ENCODE assay signal across 21 cellular contexts in the genomic region with DNA sequence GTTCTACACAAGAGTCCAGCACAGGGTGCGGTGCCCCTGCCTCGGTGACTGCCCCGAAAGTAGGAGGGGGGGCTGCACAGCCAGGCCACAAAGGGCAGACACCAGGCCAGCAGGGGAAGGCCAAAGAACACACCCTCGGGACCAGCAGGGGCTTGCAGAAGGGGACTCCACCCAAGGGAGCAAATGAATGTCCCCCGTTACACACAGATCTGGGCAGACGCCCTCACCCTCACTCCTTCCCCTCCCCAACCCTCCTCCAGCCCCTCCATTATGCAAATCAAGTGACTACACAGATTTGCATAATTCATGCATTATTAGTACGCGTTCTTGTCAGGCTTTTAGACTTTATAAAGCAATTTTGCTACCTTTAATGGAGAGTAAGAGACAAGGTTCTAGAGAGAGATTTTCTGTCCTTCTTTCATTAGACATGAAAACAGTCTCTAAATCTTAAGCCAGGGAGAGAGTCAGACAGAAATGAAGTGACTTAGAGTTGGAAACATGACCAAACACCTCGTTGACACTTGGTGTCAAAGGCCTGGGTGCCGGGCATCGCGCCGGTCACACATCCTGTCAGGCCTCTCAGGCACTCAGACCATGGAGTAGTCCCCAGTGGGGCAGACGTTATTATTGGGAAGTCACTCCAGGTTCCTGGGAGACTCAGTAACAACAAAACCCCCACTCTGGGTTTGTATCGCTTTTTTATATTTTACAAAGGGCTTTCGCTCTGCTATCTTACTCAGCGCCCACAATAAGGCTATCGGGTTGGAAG. TPM values are rescaled to one million over a fixed set of nuclear protein-coding genes. Genes with fewer than 3 reads are reported as not detected.
DNase-seq lines count a peak whose midpoint lies in the region; ATAC-seq and TF ChIP-seq lines count a peak whose summit lies in the region.
"Had no signal": no experiment of that assay in that cellular context is flagged by ENCODE, and none has a peak within 500 bp of the region (broad histone marks: within the 10 kb centered on the region; RNA-seq: fewer than 3 reads in every experiment).

No MANE protein-coding gene starts in this region.

- H3K4me3 ChIP-seq in DOHH2 (ENCODE audit: low read length) (peak overlapping the region; percentile 31), mesodermal cell (ENCODE audit: extremely low read depth, insufficient read depth, low read length, poor library complexity, severe bottlenecking) (no peak overlapping the region)
- H3K4me3 ChIP-seq: sigmoid colon had no signal

- H3K36me3 ChIP-seq in DOHH2 (ENCODE audit: control insufficient read depth, low read length) = peaks cover 76% of the 10 kb centered on the region
- H3K36me3 ChIP-seq in mesodermal cell (ENCODE audit: control insufficient read depth, insufficient read depth, low read length) = no peaks in the 10 kb centered on the region
- H3K36me3 ChIP-seq: sigmoid colon had no signal

- no peaks in the 10 kb centered on the region for H3K27me3 ChIP-seq in DOHH2 (ENCODE audit: control insufficient read depth, low read length)

- H3K9me3 ChIP-seq in DOHH2 (ENCODE audit: control insufficient read depth, insufficient read depth, low read length) = no peaks in the 10 kb centered on the region
- H3K9me3 ChIP-seq in mesodermal cell (ENCODE audit: control insufficient read depth, low read length) = no peaks in the 10 kb centered on the region
- H3K9me3 ChIP-seq: sigmoid colon had no signal

- peaks cover 7% of the 10 kb centered on the region; the same call in 1 of the 2 replicates for H3F3A ChIP-seq in DOHH2 (ENCODE audit: control insufficient read depth, insufficient read depth)

- CTCF ChIA-PET in activated B cell treated with CpG ODN at 0.5 μM for 24 hours (lab: Charles Lee) (no interaction called here), WTC11 (lab: Charles Lee) (no interaction called here), RWPE1 (lab: Yijun Ruan, JAX) (interaction anchor here (1.3 kb wide), 1 partner anchor 34 kb away, joined by 3 read pairs; no protein-coding TSS in a partner anchor)

- H3K4me1 Mint-ChIP-seq in activated B cell treated with CpG ODN at 0.5 μM for 24 hours = peaks cover 14% of the 10 kb centered on the region
- peaks cover 29% of the 10 kb centered on the region for H3K4me1 Mint-ChIP-seq in WTC11

- H3K36me3 Mint-ChIP-seq in activated B cell treated with CpG ODN at 0.5 μM for 24 hours (ENCODE audit: low read depth) = no peaks in the 10 kb centered on the region
- no peaks in the 10 kb centered on the region for H3K36me3 Mint-ChIP-seq in activated naive CD4-positive, alpha-beta T cell treated with anti-CD3 and anti-CD28 coated beads, Interleukin-2, amount 50 U/mL, for 72 hours
- H3K36me3 Mint-ChIP-seq in WTC11 = no peaks in the 10 kb centered on the region
- H3K36me3 Mint-ChIP-seq: activated naive CD4-positive, alpha-beta T cell treated with anti-CD3 and anti-CD28 coated beads, Interleukin-2, amount 10 ng/mL, durations not matched to agents 7 days and 5 days; CD14-positive monocyte; naive thymus-derived CD8-positive, alpha-beta T cell had no signal

- H3K4me3 Mint-ChIP-seq in activated B cell treated with CpG ODN at 0.5 μM for 24 hours (no peak overlapping the region), WTC11 (no peak overlapping the region)
- H3K4me3 Mint-ChIP-seq: activated naive CD4-positive, alpha-beta T cell treated with anti-CD3 and anti-CD28 coated beads, Interleukin-2, amount 10 ng/mL, durations not matched to agents 7 days and 5 days; CD14-positive monocyte; naive thymus-derived CD8-positive, alpha-beta T cell had no signal

- H3K9me2 ChIP-seq in DOHH2 (replicated peaks; ENCODE audit: control insufficient read depth, low read length) = no peaks in the 10 kb centered on the region

- 88 to 92% methylated on average over 12 to 13 of the region's 18 CpGs for WGBS in mesodermal cell (ENCODE audit: insufficient coverage in 2 of 2), 2 experiments

- H4K20me1 ChIP-seq in DOHH2 (ENCODE audit: control insufficient read depth, insufficient read depth, low read depth, low read length) = peaks cover 46% of the 10 kb centered on the region

- peak overlapping the region; percentile 63 for H3K4me2 ChIP-seq in DOHH2 (ENCODE audit: low read length)

- H3K9me3 Mint-ChIP-seq in activated B cell treated with CpG ODN at 0.5 μM for 24 hours (no peaks in the 10 kb centered on the region), WTC11 (no peaks in the 10 kb centered on the region)
- H3K9me3 Mint-ChIP-seq in activated naive CD4-positive, alpha-beta T cell treated with anti-CD3 and anti-CD28 coated beads, Interleukin-2, amount 50 U/mL, for 72 hours = no peaks in the 10 kb centered on the region
- H3K9me3 Mint-ChIP-seq: activated naive CD4-positive, alpha-beta T cell treated with anti-CD3 and anti-CD28 coated beads, Interleukin-2, amount 10 ng/mL, durations not matched to agents 7 days and 5 days; CD14-positive monocyte; naive thymus-derived CD8-positive, alpha-beta T cell had no signal

- H3K27me3 Mint-ChIP-seq in activated B cell treated with CpG ODN at 0.5 μM for 24 hours (peaks cover 11% of the 10 kb centered on the region), WTC11 (ENCODE audit: low read depth) (no peaks in the 10 kb centered on the region; the same call in 1 of the 2 replicates)

- H3K27ac ChIP-seq in DOHH2 (ENCODE audit: low read depth, low read length) (peak overlapping the region; percentile 3; the same call in 1 of the 2 replicates), mesodermal cell (ENCODE audit: low read depth, low read length, severe bottlenecking) (peak overlapping the region; percentile 57), RWPE1 (no peak overlapping the region)

- intact Hi-C loops in activated B cell treated with CpG ODN at 0.5 μM for 24 hours (cut with micrococcal nuclease) = no loop called here

- no peak for TF ChIP-seq CTCF in DOHH2 (IDR thresholded peaks at IDR 0.05; ENCODE audit: low read depth, low read length, poor library complexity, severe bottlenecking)
- TF ChIP-seq CTCF in activated B cell treated with CpG ODN at 0.5 μM for 24 hours (IDR thresholded peaks at IDR 0.05) = no peak
- TF ChIP-seq CTCF in WTC11 (IDR thresholded peaks at IDR 0.05) = no peak
- TF ChIP-seq CTCF in RWPE1 (conservative IDR thresholded peaks at IDR 0.05; ENCODE audit: low read depth) = no peak

- H3K79me2 ChIP-seq in DOHH2 (ENCODE audit: control insufficient read depth, low read length) = peaks cover 100% of the 10 kb centered on the region

- ATAC-seq in GM19463 (IDR thresholded peaks at IDR 0.05; ENCODE audit: unreplicated experiment) (peak; percentile 51), activated B cell treated with CpG ODN at 0.5 μM for 24 hours (ENCODE audit: low read depth) (peak; percentile 47), WTC11 (no peak)
- no peak for ATAC-seq in activated naive CD4-positive, alpha-beta T cell treated with anti-CD3 and anti-CD28 coated beads, Interleukin-2, amount 50 U/mL, for 72 hours
- ATAC-seq: naive thymus-derived CD8-positive, alpha-beta T cell had no signal

- POLR2A ChIA-PET in activated B cell treated with CpG ODN at 0.5 μM for 24 hours (lab: Charles Lee) (no interaction called here), WTC11 (lab: Charles Lee) (no interaction called here), RWPE1 (lab: Yijun Ruan, JAX; ENCODE audit: low non-redundant PET) (no interaction called here)

- H3K4me1 ChIP-seq in DOHH2 (ENCODE audit: control insufficient read depth, low read length) (peaks cover 100% of the 10 kb centered on the region), mesodermal cell (ENCODE audit: control insufficient read depth, insufficient read depth, low read length, poor library complexity, severe bottlenecking) (peaks cover 31% of the 10 kb centered on the region)

- DNase-seq in activated B cell treated with CpG ODN at 0.5 μM for 24 hours = no peak
- DNase-seq in activated naive CD4-positive, alpha-beta T cell treated with anti-CD3 and anti-CD28 coated beads, Interleukin-2, amount 50 U/mL, for 72 hours (ENCODE audit: low spot score in 2 of 2) = no peak
- no peak for DNase-seq in WTC11 (ENCODE audit: low spot score)
- no peak for DNase-seq in RWPE1 (ENCODE audit: low spot score)
- DNase-seq in NCI-H1694 (lab: John Stamatoyannopoulos, UW) = no peak
- DNase-seq: activated naive CD4-positive, alpha-beta T cell treated with anti-CD3 and anti-CD28 coated beads, Interleukin-2, amount 10 ng/mL, durations not matched to agents 7 days and 5 days; activated T-cell treated with anti-CD3 and anti-CD28 coated beads, Interleukin-2, amount 50 U/mL, for 48 hours; caudate nucleus; dermis blood vessel endothelial cell; left cardiac atrium; naive thymus-derived CD8-positive, alpha-beta T cell; NCI-H1417; NCI-H69; OCI-M1; SHP77; sigmoid colon; stimulated activated CD8-positive, alpha-beta memory T cell treated with anti-CD3 and anti-CD28 coated beads, Interleukin-4, amount 100 ng/mL, for 48 hours had no signal

- H3K27ac Mint-ChIP-seq in activated B cell treated with CpG ODN at 0.5 μM for 24 hours (peak overlapping the region; percentile 35), WTC11 (no peak overlapping the region; the same call in 1 of the 2 replicates)
- no peak overlapping the region for H3K27ac Mint-ChIP-seq in activated naive CD4-positive, alpha-beta T cell treated with anti-CD3 and anti-CD28 coated beads, Interleukin-2, amount 50 U/mL, for 72 hours
- H3K27ac Mint-ChIP-seq: activated naive CD4-positive, alpha-beta T cell treated with anti-CD3 and anti-CD28 coated beads, Interleukin-2, amount 10 ng/mL, durations not matched to agents 7 days and 5 days had no signal

TF ChIP-seq in WTC11, 78 proteins besides CTCF, POLR2A, EP300 and RAD21 (continues in another document):
- no peak for TF ChIP-seq HMGA2 (CRISPR knock-in tag; IDR thresholded peaks at IDR 0.05)
- no peak for TF ChIP-seq TP53 (CRISPR knock-in tag; IDR thresholded peaks at IDR 0.05)
- TF ChIP-seq GRHL2 (CRISPR knock-in tag; IDR thresholded peaks at IDR 0.05; ENCODE audit: insufficient replicate concordance, severe bottlenecking) = no peak
- no peak for TF ChIP-seq ZNF416 (CRISPR knock-in tag; IDR thresholded peaks at IDR 0.05)
- TF ChIP-seq ZNF512 (CRISPR knock-in tag; IDR thresholded peaks at IDR 0.05; ENCODE audit: borderline replicate concordance) = no peak

RNA-seq across cellular contexts. Expression of gene KCNN3, which starts 26.0 kb away (rescaled TPM):
- total RNA-seq in activated B cell treated with CpG ODN at 0.5 μM for 24 hours (0.44 and 1.1 TPM in 2 replicates), WTC11 (2021) (1.3 to 2.1 TPM (median 1.9 TPM) in 3 replicates)
- 1.6 TPM for polyA plus RNA-seq in mesodermal cell (2013, experiment 1 of 2)
- 1.6 TPM for polyA plus RNA-seq in mesodermal cell (2013, experiment 2 of 2)
- total RNA-seq in activated naive CD4-positive, alpha-beta T cell treated with anti-CD3 and anti-CD28 coated beads, Interleukin-2, amount 50 U/mL, for 72 hours = under 1 TPM; 0.04 to 0.32 TPM
- polyA plus RNA-seq: CD14-positive monocyte; naive thymus-derived CD8-positive, alpha-beta T cell had no signal

Comparison
In these comparisons a context has a peak if more than half of its experiments do, and no peak if none do; other contexts are left out.
1. ATAC-seq: peak in GM19463 (single experiment) and activated B cell treated with CpG ODN at 0.5 μM for 24 hours (single experiment); none in activated naive CD4-positive, alpha-beta T cell treated with anti-CD3 and anti-CD28 coated beads, Interleukin-2, amount 50 U/mL, for 72 hours (0 of 2) and WTC11 (single experiment).